In the genomic region with DNA sequence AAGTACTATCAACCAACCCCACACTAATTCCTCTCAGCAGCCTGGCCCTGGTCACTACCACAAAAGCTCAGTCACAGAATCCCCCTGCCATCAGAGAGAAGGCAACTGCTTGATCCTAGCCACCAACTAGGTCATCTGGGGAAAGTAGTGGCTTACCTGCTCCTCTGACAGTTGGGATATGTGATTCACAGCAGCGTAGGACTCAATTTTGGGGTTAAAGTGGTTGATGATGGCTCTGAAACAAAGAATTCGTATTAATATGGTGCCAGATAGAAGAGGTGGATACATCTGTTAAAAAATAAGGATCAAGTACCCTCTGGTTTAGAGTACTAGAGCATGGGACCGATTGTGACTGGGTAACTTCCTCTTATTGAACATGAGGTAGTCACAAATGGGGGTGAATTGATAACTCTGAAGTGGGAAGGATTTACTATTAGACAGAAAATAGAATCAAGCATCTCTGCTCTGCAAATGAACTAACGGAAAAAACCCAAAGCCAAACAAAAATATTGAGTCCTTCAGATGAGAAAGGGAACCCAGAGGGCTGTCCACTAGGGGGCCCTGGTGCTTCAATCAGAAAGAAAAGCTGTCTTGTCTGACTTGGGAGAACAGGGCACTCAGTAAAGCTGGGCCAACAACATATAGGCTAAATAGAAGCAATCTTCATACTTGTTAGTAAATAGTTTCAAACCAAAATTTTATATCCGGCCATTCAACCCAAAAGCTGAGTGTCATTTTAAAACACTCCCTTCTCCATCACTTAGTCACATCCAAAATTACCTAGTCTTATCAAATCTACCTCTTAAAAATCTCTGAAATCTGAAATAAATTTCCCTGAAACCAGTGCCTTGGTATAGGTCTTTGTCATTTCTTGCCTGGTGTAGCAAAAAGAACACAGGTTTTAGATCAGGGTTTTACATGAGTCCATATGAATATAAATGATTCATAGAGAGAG, we compare ENCODE assay signal across 8 cellular contexts. TPM values are rescaled to one million over a fixed set of nuclear protein-coding genes. Genes with fewer than 3 reads are reported as not detected.
A peak's percentile ranks its signal among the peaks of the same experiment; 100 is the strongest.
DNase-seq lines count a peak whose midpoint lies in the region; ATAC-seq and TF ChIP-seq lines count a peak whose summit lies in the region.

No MANE protein-coding gene starts in this region.

- peak; percentile 60 to 76 (median 68) for TF ChIP-seq CTCF in gastroesophageal sphincter (IDR thresholded peaks at IDR 0.05)
- peak; percentile 43 to 67 (median 56) for TF ChIP-seq CTCF in upper lobe of left lung (IDR thresholded peaks at IDR 0.05)

- H3K4me3 ChIP-seq in Jurkat, Clone E6-1 (ENCODE audit: low read length), result no peak overlapping the region
- H3K4me3 ChIP-seq in SJSA1 (no peak overlapping the region), gastroesophageal sphincter (no peak overlapping the region), upper lobe of left lung (no peak overlapping the region)

- ATAC-seq in gastroesophageal sphincter (no peak), upper lobe of left lung (ENCODE audit: low FRiP score in 2 of 2) (peak in 1 of 2 donors; percentile 76)

- H3K4me1 ChIP-seq in SJSA1 (replicated peaks) (no peaks in the 10 kb centered on the region), gastroesophageal sphincter (no peaks in the 10 kb centered on the region), upper lobe of left lung (no peaks in the 10 kb centered on the region)

- H3K9me3 ChIP-seq in SJSA1 (replicated peaks) (no peaks in the 10 kb centered on the region), gastroesophageal sphincter (no peaks in the 10 kb centered on the region), upper lobe of left lung (no peaks in the 10 kb centered on the region)

- no peaks in the 10 kb centered on the region for H3K27me3 ChIP-seq in SJSA1 (replicated peaks)
- no peaks in the 10 kb centered on the region for H3K27me3 ChIP-seq in gastroesophageal sphincter
- H3K27me3 ChIP-seq in upper lobe of left lung, result no peaks in the 10 kb centered on the region

- H3K27ac ChIP-seq in SJSA1 (no peak overlapping the region), gastroesophageal sphincter (no peak overlapping the region), upper lobe of left lung (no peak overlapping the region)

- TF ChIP-seq EP300 in gastroesophageal sphincter (IDR thresholded peaks at IDR 0.05) (no peak), upper lobe of left lung (IDR thresholded peaks at IDR 0.05) (no peak)

- peak; percentile 35 for DNase-seq in NK-92 treated with Interleukin-12 subunit alpha and Interleukin-12 subunit beta, amount 100 ng/mL, for 24 hours (lab: John Stamatoyannopoulos, UW)
- no peak for DNase-seq in NK-92 (lab: John Stamatoyannopoulos, UW; ENCODE audit: unreplicated experiment)
- peak; percentile 59 for DNase-seq in Jurkat, Clone E6-1 (ENCODE audit: low read depth, low spot score)
- peak; percentile 61 to 78 for DNase-seq in SJSA1 (ENCODE audit: low read depth in 1 of 2, low spot score in 2 of 2)
- peak; percentile 87 for DNase-seq in activated effector memory CD4-positive, alpha-beta T cell treated with anti-CD3 and anti-CD28 coated beads, Interleukin-2, amount 50 U/mL, for 16 hours
- DNase-seq in pons (ENCODE audit: low spot score), result peak; percentile 90
- DNase-seq in upper lobe of left lung, result peak in 1 of 2 donors; percentile 67

- WGBS in gastroesophageal sphincter (ENCODE audit: low coverage in 1 of 2), 2 donors, result 54 to 61% methylated on average over 4 to 5 of the region's 5 CpGs
- 56 to 69% methylated on average over 5 of the region's 5 CpGs for WGBS in upper lobe of left lung, 2 donors

- TF ChIP-seq POLR2A in gastroesophageal sphincter (IDR thresholded peaks at IDR 0.05) (no peak), upper lobe of left lung (IDR thresholded peaks at IDR 0.05) (no peak)

- H3K36me3 ChIP-seq in SJSA1, result peaks cover 5% of the 10 kb centered on the region; the same call in 1 of the 2 replicates
- peaks cover 0 to 11% of the 10 kb centered on the region in 2 donors for H3K36me3 ChIP-seq in gastroesophageal sphincter
- peaks cover 0 to 4% (median 0%) of the 10 kb centered on the region in 4 donors for H3K36me3 ChIP-seq in upper lobe of left lung

RNA-seq across cellular contexts. Expression of a gene that starts 45.9 kb away (rescaled TPM):
- polyA plus RNA-seq in Jurkat, Clone E6-1 (2012; ENCODE audit: insufficient read depth, insufficient read length), result 9.8 TPM
- total RNA-seq in SJSA1 (2014; rRNA removed; shearing (Covaris generic)), result 0.58 TPM in 1 of 2 replicates, not detected in the other
- total RNA-seq in gastroesophageal sphincter (1 to 10 TPM in 1 of 4 donors, under 1 TPM in 2, not detected in 1; 0.78 to 2.4 (median 0.89) TPM), upper lobe of left lung (10 to 100 TPM in 1 of 6 donors, 1 to 10 TPM in 4, under 1 TPM in 1; 0.76 to 21.0 (median 3.8) TPM)
